Comparison of ENCODE assay signal across 1 cellular context in the genomic region with DNA sequence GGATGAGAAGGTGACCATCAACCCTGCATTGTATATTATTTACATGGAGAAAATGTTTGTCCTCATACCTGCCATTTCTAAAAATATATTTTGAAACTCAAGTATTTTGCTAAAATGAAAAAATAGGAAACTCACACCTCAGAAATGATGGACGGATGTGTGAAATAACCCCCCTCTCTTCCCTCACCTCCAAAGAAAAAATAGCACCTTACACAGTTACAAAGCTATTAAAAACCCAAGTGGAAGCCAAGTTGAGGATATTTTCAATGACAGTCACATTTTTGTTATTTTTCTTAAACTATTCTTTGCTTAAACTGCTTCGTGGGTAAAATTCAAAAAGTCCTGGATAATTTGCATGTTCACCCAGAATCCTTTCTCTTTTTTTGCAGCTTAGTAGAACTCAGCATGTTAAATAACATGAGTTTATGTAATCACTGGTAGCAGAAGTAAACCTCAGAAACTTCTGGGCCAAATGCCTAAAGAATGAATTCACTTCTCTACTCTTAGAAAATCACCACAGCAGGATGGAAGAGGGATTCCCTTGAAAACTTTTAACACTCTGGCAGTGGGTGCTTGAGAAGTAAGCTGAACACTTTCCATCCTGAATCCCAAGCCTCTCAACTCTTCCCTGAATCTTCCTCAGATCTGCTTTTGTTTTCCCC.
TF ChIP-seq lines count a peak whose summit lies in the region.

No MANE protein-coding gene starts in this region.

TF ChIP-seq in H1, 55 proteins besides CTCF, POLR2A, EP300 and RAD21:
- TF ChIP-seq FOSL1 (IDR thresholded peaks at IDR 0.05; ENCODE audit: insufficient read depth, low read depth, low read length): no peak
- TF ChIP-seq RBBP5 (IDR thresholded peaks at IDR 0.05; ENCODE audit: borderline replicate concordance, low read depth, low read length): no peak
- TF ChIP-seq SP1 (IDR thresholded peaks at IDR 0.05; ENCODE audit: low read depth, low read length): no peak
- TF ChIP-seq SUZ12 (IDR thresholded peaks at IDR 0.05; ENCODE audit: low read length): no peak
- TF ChIP-seq CREB1 (IDR thresholded peaks at IDR 0.05): no peak
- no peak for TF ChIP-seq HDAC6 (IDR thresholded peaks at IDR 0.05; ENCODE audit: low read depth, low read length)
- TF ChIP-seq CBX5 (IDR thresholded peaks at IDR 0.05; ENCODE audit: low read depth, low read length): no peak
- no peak for TF ChIP-seq TBP (IDR thresholded peaks at IDR 0.05; ENCODE audit: low read depth, low read length)
- no peak for TF ChIP-seq SP2 (IDR thresholded peaks at IDR 0.05; ENCODE audit: low read length)
- TF ChIP-seq TCF12 (IDR thresholded peaks at IDR 0.05; ENCODE audit: low read depth, low read length): no peak
- no peak for TF ChIP-seq EGR1 (IDR thresholded peaks at IDR 0.05; ENCODE audit: borderline replicate concordance, low read depth, low read length)
- TF ChIP-seq TAF1 (IDR thresholded peaks at IDR 0.05; ENCODE audit: low read depth, low read length): no peak
- TF ChIP-seq, protein P1, sequence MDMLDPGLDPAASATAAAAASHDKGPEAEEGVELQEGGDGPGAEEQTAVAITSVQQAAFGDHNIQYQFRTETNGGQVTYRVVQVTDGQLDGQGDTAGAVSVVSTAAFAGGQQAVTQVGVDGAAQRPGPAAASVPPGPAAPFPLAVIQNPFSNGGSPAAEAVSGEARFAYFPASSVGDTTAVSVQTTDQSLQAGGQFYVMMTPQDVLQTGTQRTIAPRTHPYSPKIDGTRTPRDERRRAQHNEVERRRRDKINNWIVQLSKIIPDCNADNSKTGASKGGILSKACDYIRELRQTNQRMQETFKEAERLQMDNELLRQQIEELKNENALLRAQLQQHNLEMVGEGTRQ (IDR thresholded peaks at IDR 0.05; ENCODE audit: low read length): no peak
